Comparison of ENCODE assay signal across 8 cellular contexts in genomic region chr22:19109198-19110063, GRCh38. TPM values are rescaled to one million over a fixed set of nuclear protein-coding genes. Genes with fewer than 3 reads are reported as not detected.
A peak's percentile ranks its signal among the peaks of the same experiment; 100 is the strongest.
DNase-seq lines count a peak whose midpoint lies in the region; ATAC-seq and TF ChIP-seq lines count a peak whose summit lies in the region.

No MANE protein-coding gene starts in this region.

- 70% methylated on average over 7 of the region's 7 CpGs for WGBS in esophagus muscularis mucosa

- TF ChIP-seq EP300 in esophagus muscularis mucosa (IDR thresholded peaks at IDR 0.05) = no peak

- peak overlapping the region; percentile 71 for H3K27ac ChIP-seq in CD8-positive, alpha-beta memory T cell (ENCODE audit: low read depth, low read length)
- peak overlapping the region; percentile 1 to 42 (median 30) for H3K27ac ChIP-seq in esophagus muscularis mucosa (replicated peaks in 1 of 4)

- peaks cover 0 to 12% (median 0%) of the 10 kb centered on the region in 3 donors for H3K36me3 Mint-ChIP-seq in CD8-positive, alpha-beta memory T cell
- H3K36me3 Mint-ChIP-seq in activated CD4-positive, alpha-beta T cell treated with anti-CD3 and anti-CD28 coated beads, Interleukin-2, amount 10 ng/mL, durations not matched to agents 24 days and 14 days (ENCODE audit: low read depth) = peaks cover 8% of the 10 kb centered on the region

- DNase-seq in CD8-positive, alpha-beta memory T cell = peak; percentile 20 to 82 (median 66)
- DNase-seq in HuH-7.5 (ENCODE audit: low spot score) (peak; percentile 46), esophagus muscularis mucosa (ENCODE audit: extremely low spot score) (no peak), renal cortical epithelial cell (ENCODE audit: low read depth) (peak; percentile 80), NCI-H446 treated with DMSO at 0.1 percent for 48 hours (lab: John Stamatoyannopoulos, UW) (no peak), NCI-H1436 treated with DMSO at 0.1 percent for 48 hours (lab: John Stamatoyannopoulos, UW) (no peak)
- peak; percentile 86 for DNase-seq in activated CD4-positive, alpha-beta T cell treated with anti-CD3 and anti-CD28 coated beads, Interleukin-2, amount 10 ng/mL, durations not matched to agents 24 days and 14 days

- peak overlapping the region; percentile 48 for H3K4me3 ChIP-seq in CD8-positive, alpha-beta memory T cell (ENCODE audit: low read length)
- no peak overlapping the region for H3K4me3 ChIP-seq in esophagus muscularis mucosa

- TF ChIP-seq POLR2A in esophagus muscularis mucosa (IDR thresholded peaks at IDR 0.05; ENCODE audit: low read depth) = no peak

- H3K4me3 Mint-ChIP-seq in CD8-positive, alpha-beta memory T cell = peak overlapping the region; percentile 21 to 82 (median 79)
- peak overlapping the region; percentile 59 for H3K4me3 Mint-ChIP-seq in activated CD4-positive, alpha-beta T cell treated with anti-CD3 and anti-CD28 coated beads, Interleukin-2, amount 10 ng/mL, durations not matched to agents 24 days and 14 days

- peak; percentile 74 for ATAC-seq in GM21381 (IDR thresholded peaks at IDR 0.05; ENCODE audit: unreplicated experiment)

- POLR2A ChIA-PET in CD8-positive, alpha-beta memory T cell (lab: Charles Lee) = interaction anchor here (0.7 to 1.4 kb wide), 3 partner anchors 12 to 1848 kb away, joined by 4 to 11 read pairs (median 5); partner anchors contain the start of genes DGCR2 and ESS2

- peaks cover 57% of the 10 kb centered on the region for H3K4me1 ChIP-seq in CD8-positive, alpha-beta memory T cell (ENCODE audit: insufficient read depth, low read length)
- H3K4me1 ChIP-seq in esophagus muscularis mucosa = peaks cover 52 to 84% (median 77%) of the 10 kb centered on the region in 4 donors

- H3K27me3 Mint-ChIP-seq in CD8-positive, alpha-beta memory T cell = peaks cover 0 to 1% of the 10 kb centered on the region in 2 donors
- no peaks in the 10 kb centered on the region for H3K27me3 Mint-ChIP-seq in activated CD4-positive, alpha-beta T cell treated with anti-CD3 and anti-CD28 coated beads, Interleukin-2, amount 10 ng/mL, durations not matched to agents 24 days and 14 days

- peaks cover 64 to 85% (median 82%) of the 10 kb centered on the region in 3 donors for H3K4me1 Mint-ChIP-seq in CD8-positive, alpha-beta memory T cell
- peaks cover 45% of the 10 kb centered on the region for H3K4me1 Mint-ChIP-seq in activated CD4-positive, alpha-beta T cell treated with anti-CD3 and anti-CD28 coated beads, Interleukin-2, amount 10 ng/mL, durations not matched to agents 24 days and 14 days

- H3K9me3 Mint-ChIP-seq in CD8-positive, alpha-beta memory T cell = no peaks in the 10 kb centered on the region
- H3K9me3 Mint-ChIP-seq in activated CD4-positive, alpha-beta T cell treated with anti-CD3 and anti-CD28 coated beads, Interleukin-2, amount 10 ng/mL, durations not matched to agents 24 days and 14 days = no peaks in the 10 kb centered on the region

- intact Hi-C loops in activated CD4-positive, alpha-beta T cell treated with anti-CD3 and anti-CD28 coated beads, Interleukin-2, amount 10 ng/mL, durations not matched to agents 24 days and 14 days (cut with micrococcal nuclease) = loop anchor here (1.0 to 2.0 kb wide), 2 partner anchors 13 to 35 kb away; partner anchors contain the start of genes DGCR2 and ESS2
- intact Hi-C loops in esophagus muscularis mucosa (cut with DNase I) = no loop called here

- H3K9me3 ChIP-seq in CD8-positive, alpha-beta memory T cell (ENCODE audit: low read length) = no peaks in the 10 kb centered on the region
- H3K9me3 ChIP-seq in esophagus muscularis mucosa = no peaks in the 10 kb centered on the region

- H3K36me3 ChIP-seq in CD8-positive, alpha-beta memory T cell (ENCODE audit: insufficient read depth, low read length) = peaks cover under 1% of the 10 kb centered on the region
- H3K36me3 ChIP-seq in esophagus muscularis mucosa = no peaks in the 10 kb centered on the region

- no peak for TF ChIP-seq CTCF in esophagus muscularis mucosa (IDR thresholded peaks at IDR 0.05)

- CTCF ChIA-PET in CD8-positive, alpha-beta memory T cell (lab: Charles Lee) = interaction anchor here (0.9 to 1.6 kb wide), 2 partner anchors 13 to 369 kb away, joined by 3 read pairs; partner anchors contain the start of gene DGCR2

- H3K27me3 ChIP-seq in CD8-positive, alpha-beta memory T cell (ENCODE audit: insufficient read depth, low read length, poor library complexity, severe bottlenecking) = no peaks in the 10 kb centered on the region
- no peaks in the 10 kb centered on the region for H3K27me3 ChIP-seq in esophagus muscularis mucosa

- peak overlapping the region; percentile 83 to 99 (median 94) for H3K27ac Mint-ChIP-seq in CD8-positive, alpha-beta memory T cell
- peak overlapping the region; percentile 23 for H3K27ac Mint-ChIP-seq in activated CD4-positive, alpha-beta T cell treated with anti-CD3 and anti-CD28 coated beads, Interleukin-2, amount 10 ng/mL, durations not matched to agents 24 days and 14 days

RNA-seq across cellular contexts. Expression of gene DGCR2, which starts 12.8 kb away (rescaled TPM):
- 10 to 100 TPM; 26.9 to 28.4 TPM for total RNA-seq in CD8-positive, alpha-beta memory T cell
- 51.7 TPM for polyA plus RNA-seq in CD8-positive, alpha-beta memory T cell
- 23.8 and 25.5 TPM in 2 replicates for total RNA-seq in activated CD4-positive, alpha-beta T cell treated with anti-CD3 and anti-CD28 coated beads, Interleukin-2, amount 10 ng/mL, durations not matched to agents 24 days and 14 days
- 10 to 100 TPM; 45.7 to 79.6 (median 65.4) TPM for total RNA-seq in esophagus muscularis mucosa
- total RNA-seq in renal cortical epithelial cell = 73.8 and 131 TPM in 2 replicates

RNA-seq across cellular contexts. Expression of gene TSSK2, which starts 21.7 kb away (rescaled TPM):
- not detected for total RNA-seq in CD8-positive, alpha-beta memory T cell
- polyA plus RNA-seq in CD8-positive, alpha-beta memory T cell = not detected
- not detected in 2 replicates for total RNA-seq in activated CD4-positive, alpha-beta T cell treated with anti-CD3 and anti-CD28 coated beads, Interleukin-2, amount 10 ng/mL, durations not matched to agents 24 days and 14 days
- total RNA-seq in esophagus muscularis mucosa (not detected), renal cortical epithelial cell (not detected in 2 replicates)

RNA-seq across cellular contexts. Expression of gene ESS2, which starts 35.0 kb away (rescaled TPM):
- total RNA-seq in CD8-positive, alpha-beta memory T cell = 10 to 100 TPM; 18.7 to 19.6 TPM
- 9.3 TPM for polyA plus RNA-seq in CD8-positive, alpha-beta memory T cell
- 17.6 and 19.1 TPM in 2 replicates for total RNA-seq in activated CD4-positive, alpha-beta T cell treated with anti-CD3 and anti-CD28 coated beads, Interleukin-2, amount 10 ng/mL, durations not matched to agents 24 days and 14 days
- total RNA-seq in esophagus muscularis mucosa (10 to 100 TPM; 11.2 to 21.9 (median 19.9) TPM), renal cortical epithelial cell (12.9 and 13.2 TPM in 2 replicates)

RNA-seq across cellular contexts. Expression of gene GSC2, which starts 40.7 kb away (rescaled TPM):
- not detected for total RNA-seq in CD8-positive, alpha-beta memory T cell
- polyA plus RNA-seq in CD8-positive, alpha-beta memory T cell = not detected
- total RNA-seq in activated CD4-positive, alpha-beta T cell treated with anti-CD3 and anti-CD28 coated beads, Interleukin-2, amount 10 ng/mL, durations not matched to agents 24 days and 14 days = not detected in 2 replicates
- not detected for total RNA-seq in esophagus muscularis mucosa
- total RNA-seq in renal cortical epithelial cell = not detected in 2 replicates

Comparison
In these comparisons a context has a peak if more than half of its experiments do, and no peak if none do; other contexts are left out.
1. DNase-seq: peak in CD8-positive, alpha-beta memory T cell (5 of 5), HuH-7.5 (single experiment), activated CD4-positive, alpha-beta T cell treated with anti-CD3 and anti-CD28 coated beads, Interleukin-2, amount 10 ng/mL, durations not matched to agents 24 days and 14 days (single experiment) and renal cortical epithelial cell (single experiment); none in esophagus muscularis mucosa (single experiment), NCI-H446 treated with DMSO at 0.1 percent for 48 hours (single experiment) and NCI-H1436 treated with DMSO at 0.1 percent for 48 hours (single experiment).